In genomic region chr19:2906631-2907195, GRCh38 we compare ENCODE assay signal across 33 cellular contexts. TPM values are rescaled to one million over a fixed set of nuclear protein-coding genes. Genes with fewer than 3 reads are reported as not detected.
"Had no signal": no experiment of that assay in that cellular context is flagged by ENCODE, and none has a peak within 500 bp of the region (broad histone marks: within the 10 kb centered on the region; RNA-seq: fewer than 3 reads in every experiment).

No MANE protein-coding gene starts in this region.

- H3K4me2 ChIP-seq: hepatocyte had no signal

- DNase-seq: activated CD4-positive, alpha-beta memory T cell treated with anti-CD3 and anti-CD28 coated beads, Interleukin-2, amount 10 ng/mL, durations not matched to agents 7 days and 5 days; activated CD4-positive, alpha-beta T cell treated with anti-CD3 and anti-CD28 coated beads for 1 hour; activated CD4-positive, alpha-beta T cell treated with anti-CD3 and anti-CD28 coated beads for 4 hours; activated CD4-positive, alpha-beta T cell treated with anti-CD3 and anti-CD28 coated beads, Interleukin-2, amount 10 ng/mL, durations not matched to agents 7 days and 5 days; activated CD4-positive, alpha-beta T cell treated with anti-CD3 and anti-CD28 coated beads, Interleukin-2, amount 50 U/mL, for 4 hours; activated CD8-positive, alpha-beta memory T cell treated with anti-CD3 and anti-CD28 coated beads, Interleukin-2, amount 50 U/mL, for 48 hours; activated effector memory CD4-positive, alpha-beta T cell treated with Interleukin-2 at 50 U/mL for 16 hours; activated gamma-delta T cell treated with Interleukin-2 at 50 U/mL for 16 hours; activated naive CD4-positive, alpha-beta T cell treated with anti-CD3 and anti-CD28 coated beads for 36 hours; activated naive CD8-positive, alpha-beta T cell treated with anti-CD3 and anti-CD28 coated beads for 36 hours; activated naive CD8-positive, alpha-beta T cell treated with anti-CD3 and anti-CD28 coated beads, Interleukin-2, amount 50 U/mL, for 24 hours; activated T-cell treated with anti-CD3 and anti-CD28 coated beads for 4 hours; activated T-cell treated with anti-CD3 and anti-CD28 coated beads, Interleukin-2, amount 50 U/mL, for 24 hours; activated T-cell treated with anti-CD3 and anti-CD28 coated beads, Interleukin-2, amount 50 U/mL, for 72 hours; amygdala; body of pancreas; caudate nucleus; cortex of kidney; dermis blood vessel endothelial cell; effector CD4-positive, alpha-beta T cell; effector memory CD8-positive, alpha-beta T cell; erythroblast; foreskin keratinocyte; gastrocnemius medialis; heart right ventricle; T-helper 2 cell had no signal

- H3K36me3 ChIP-seq: adrenal gland, esophagus muscularis mucosa, gastrocnemius medialis, heart right ventricle had no signal

- FAIRE-seq: colon had no signal

- H3K27ac ChIP-seq: adrenal gland, body of pancreas, esophagus muscularis mucosa, gastrocnemius medialis, heart right ventricle, hepatocyte had no signal

- H3K27me3 ChIP-seq: adrenal gland, body of pancreas, esophagus muscularis mucosa, foreskin keratinocyte, gastrocnemius medialis, heart right ventricle, hepatocyte had no signal

- ATAC-seq: activated naive CD8-positive, alpha-beta T cell treated with anti-CD3 and anti-CD28 coated beads, Interleukin-2, amount 50 U/mL, for 24 hours; activated T-cell treated with anti-CD3 and anti-CD28 coated beads, Interleukin-2, amount 50 U/mL, for 72 hours; body of pancreas; effector memory CD8-positive, alpha-beta T cell; foreskin keratinocyte; gastrocnemius medialis had no signal

- H3K4me3 ChIP-seq: adrenal gland, body of pancreas, esophagus muscularis mucosa, gastrocnemius medialis, heart right ventricle, hepatocyte had no signal

- H3K9me3 ChIP-seq: adrenal gland, body of pancreas, esophagus muscularis mucosa, gastrocnemius medialis, heart right ventricle had no signal

- H2AFZ ChIP-seq: hepatocyte had no signal

RNA-seq across cellular contexts. Expression of gene ZNF556, which starts 39.6 kb away (rescaled TPM):
- total RNA-seq: activated CD4-positive, alpha-beta memory T cell treated with anti-CD3 and anti-CD28 coated beads, Interleukin-2, amount 10 ng/mL, durations not matched to agents 7 days and 5 days; activated CD4-positive, alpha-beta T cell treated with anti-CD3 and anti-CD28 coated beads, Interleukin-2, amount 10 ng/mL, durations not matched to agents 7 days and 5 days; activated naive CD4-positive, alpha-beta T cell treated with anti-CD3 and anti-CD28 coated beads for 36 hours; activated naive CD8-positive, alpha-beta T cell treated with anti-CD3 and anti-CD28 coated beads for 36 hours; body of pancreas; chondrocyte; foreskin keratinocyte; glomerular endothelial cell had no signal
- polyA plus RNA-seq: aorta, foreskin keratinocyte, hepatocyte had no signal
